In the genomic region with DNA sequence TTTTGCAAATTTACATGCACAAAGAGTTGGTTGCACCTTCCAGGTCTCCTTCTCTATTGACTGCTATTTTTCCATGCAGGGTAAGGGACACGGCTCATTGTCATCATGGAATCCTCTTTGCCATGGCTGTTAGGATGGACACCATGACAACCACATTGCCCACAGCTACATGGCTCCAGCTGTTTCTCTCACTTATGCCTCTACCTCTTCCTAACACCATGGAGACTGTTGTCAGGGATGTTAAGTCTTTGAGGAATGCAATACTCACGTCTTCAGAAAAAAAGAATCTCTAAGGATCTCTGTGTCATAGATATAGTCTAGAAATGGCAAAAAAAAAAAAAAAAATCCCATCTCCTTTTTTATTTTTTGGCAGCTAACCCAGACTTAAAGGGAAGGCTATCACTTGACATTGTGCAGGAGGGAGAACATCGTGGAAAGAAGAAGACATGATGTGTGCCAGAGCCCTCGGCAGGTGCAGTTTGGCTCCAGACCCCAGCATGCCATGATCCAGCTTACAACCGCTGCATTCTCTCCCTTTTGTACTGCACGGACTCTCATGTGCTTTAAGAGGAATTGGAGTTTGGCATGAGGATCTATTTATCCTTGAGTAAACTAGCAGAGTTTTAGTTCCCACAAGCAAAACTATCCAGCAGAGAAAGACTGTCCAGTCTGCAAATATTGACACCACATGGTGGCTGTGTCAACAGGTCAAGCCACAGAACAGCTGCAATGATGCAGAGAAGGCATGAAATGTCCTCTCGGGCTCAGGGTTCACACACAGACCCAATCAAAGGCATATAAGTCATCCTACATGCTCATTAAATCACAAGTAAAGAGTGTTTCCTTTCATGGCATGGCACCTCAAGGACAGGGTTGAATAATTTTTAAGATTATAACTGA, we compare ENCODE assay signal across 1 cellular context.
TF ChIP-seq lines count a peak whose summit lies in the region.

No MANE protein-coding gene starts in this region.

TF ChIP-seq in HepG2, 621 proteins besides CTCF, POLR2A, EP300 and RAD21 (continued from another document and continues in another):
- TF ChIP-seq KDM2A (CRISPR knock-in tag; IDR thresholded peaks at IDR 0.05; ENCODE audit: borderline replicate concordance, low read depth): peak; percentile 46; the same call in 1 of the 2 replicates
- no peak for TF ChIP-seq TBP (CRISPR knock-in tag; IDR thresholded peaks at IDR 0.05)
- TF ChIP-seq RARA (CRISPR knock-in tag; IDR thresholded peaks at IDR 0.05): peak; percentile 82
- no peak for TF ChIP-seq STAT5B (CRISPR knock-in tag; IDR thresholded peaks at IDR 0.05)
- TF ChIP-seq HMG20A (CRISPR knock-in tag; IDR thresholded peaks at IDR 0.05; ENCODE audit: borderline replicate concordance): peak; percentile 87; the same call in 1 of the 2 replicates
- no peak for TF ChIP-seq SOX13 (IDR thresholded peaks at IDR 0.05)
- peak in 1 of 2 experiments; percentile 73; a peak in 2 of 4 replicates for TF ChIP-seq SOX13 (CRISPR knock-in tag; conservative IDR thresholded peaks at IDR 0.05 in 1 of 2, IDR thresholded peaks at IDR 0.05 in 1 of 2)
- no peak for TF ChIP-seq HOXA7 (CRISPR knock-in tag; IDR thresholded peaks at IDR 0.05)
- TF ChIP-seq CEBPG (CRISPR knock-in tag; IDR thresholded peaks at IDR 0.05): peak; percentile 36; the same call in 1 of the 2 replicates
- TF ChIP-seq RBFOX2 (IDR thresholded peaks at IDR 0.05; ENCODE audit: low read depth, low read length): no peak
- peak; percentile 93 to 98 for TF ChIP-seq NR2F1 (CRISPR knock-in tag; IDR thresholded peaks at IDR 0.05)
- TF ChIP-seq ZNF451 (CRISPR knock-in tag; IDR thresholded peaks at IDR 0.05): no peak
- peak; percentile 78; the same call in 1 of the 2 replicates for TF ChIP-seq TBX3 (IDR thresholded peaks at IDR 0.05; ENCODE audit: borderline replicate concordance)
- TF ChIP-seq, protein P1, sequence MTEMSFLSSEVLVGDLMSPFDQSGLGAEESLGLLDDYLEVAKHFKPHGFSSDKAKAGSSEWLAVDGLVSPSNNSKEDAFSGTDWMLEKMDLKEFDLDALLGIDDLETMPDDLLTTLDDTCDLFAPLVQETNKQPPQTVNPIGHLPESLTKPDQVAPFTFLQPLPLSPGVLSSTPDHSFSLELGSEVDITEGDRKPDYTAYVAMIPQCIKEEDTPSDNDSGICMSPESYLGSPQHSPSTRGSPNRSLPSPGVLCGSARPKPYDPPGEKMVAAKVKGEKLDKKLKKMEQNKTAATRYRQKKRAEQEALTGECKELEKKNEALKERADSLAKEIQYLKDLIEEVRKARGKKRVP (CRISPR knock-in tag; IDR thresholded peaks at IDR 0.05): peak in 1 of 2 experiments; percentile 82; a peak in 2 of 4 replicates
- TF ChIP-seq ZNF441 (CRISPR knock-in tag; IDR thresholded peaks at IDR 0.05; ENCODE audit: borderline replicate concordance): no peak
- TF ChIP-seq ZNF281 (CRISPR knock-in tag; IDR thresholded peaks at IDR 0.05; ENCODE audit: borderline replicate concordance): peak; percentile 50; the same call in 1 of the 2 replicates
- TF ChIP-seq ZNF331 (CRISPR knock-in tag; IDR thresholded peaks at IDR 0.05): peak; percentile 48; the same call in 1 of the 2 replicates
- no peak for TF ChIP-seq ZNF746 (CRISPR knock-in tag; IDR thresholded peaks at IDR 0.05)
- peak; percentile 88 for TF ChIP-seq FOXA1 (IDR thresholded peaks at IDR 0.05)
- peak; percentile 97 for TF ChIP-seq FOXA1 (CRISPR knock-in tag; IDR thresholded peaks at IDR 0.05)
- no peak for TF ChIP-seq AHR (CRISPR knock-in tag; IDR thresholded peaks at IDR 0.05)
- peak; percentile 71; the same call in 1 of the 2 replicates for TF ChIP-seq MIER3 (CRISPR knock-in tag; IDR thresholded peaks at IDR 0.05; ENCODE audit: borderline replicate concordance)
- TF ChIP-seq IRF2 (CRISPR knock-in tag; IDR thresholded peaks at IDR 0.05): 0 out of 2 replicates have a peak, but pooled peaks have one; percentile 56
- peak; percentile 51 to 65 for TF ChIP-seq MAFK (conservative IDR thresholded peaks at IDR 0.05 in 1 of 2, IDR thresholded peaks at IDR 0.05 in 1 of 2; ENCODE audit: low read length in 2 of 2)
- TF ChIP-seq XBP1 (CRISPR knock-in tag; IDR thresholded peaks at IDR 0.05): no peak
- peak; percentile 90 for TF ChIP-seq ZNF609 (CRISPR knock-in tag; IDR thresholded peaks at IDR 0.05; ENCODE audit: borderline replicate concordance)
- TF ChIP-seq ETV5 (CRISPR knock-in tag; IDR thresholded peaks at IDR 0.05; ENCODE audit: borderline replicate concordance): no peak
- TF ChIP-seq HOXA5 (CRISPR knock-in tag; IDR thresholded peaks at IDR 0.05): no peak
- TF ChIP-seq FOSL2 (CRISPR knock-in tag; IDR thresholded peaks at IDR 0.05): peak; percentile 60
- no peak for TF ChIP-seq LCORL (IDR thresholded peaks at IDR 0.05)
- 0 out of 2 replicates have a peak, but pooled peaks have one; percentile 36 for TF ChIP-seq LCORL (CRISPR knock-in tag; IDR thresholded peaks at IDR 0.05)
- TF ChIP-seq ZMAT3 (CRISPR knock-in tag; conservative IDR thresholded peaks at IDR 0.05): peak; percentile 61; the same call in 1 of the 2 replicates
- no peak for TF ChIP-seq ZNF510 (CRISPR knock-in tag; IDR thresholded peaks at IDR 0.05; ENCODE audit: low read depth)
- TF ChIP-seq TSC22D2 (CRISPR knock-in tag; IDR thresholded peaks at IDR 0.05; ENCODE audit: borderline replicate concordance): 0 out of 2 replicates have a peak, but pooled peaks have one; percentile 48
- peak; percentile 29; the same call in 1 of the 2 replicates for TF ChIP-seq ARID4A (CRISPR knock-in tag; IDR thresholded peaks at IDR 0.05; ENCODE audit: borderline replicate concordance)
- TF ChIP-seq IKZF1 (IDR thresholded peaks at IDR 0.05): no peak
- TF ChIP-seq, protein P2, sequence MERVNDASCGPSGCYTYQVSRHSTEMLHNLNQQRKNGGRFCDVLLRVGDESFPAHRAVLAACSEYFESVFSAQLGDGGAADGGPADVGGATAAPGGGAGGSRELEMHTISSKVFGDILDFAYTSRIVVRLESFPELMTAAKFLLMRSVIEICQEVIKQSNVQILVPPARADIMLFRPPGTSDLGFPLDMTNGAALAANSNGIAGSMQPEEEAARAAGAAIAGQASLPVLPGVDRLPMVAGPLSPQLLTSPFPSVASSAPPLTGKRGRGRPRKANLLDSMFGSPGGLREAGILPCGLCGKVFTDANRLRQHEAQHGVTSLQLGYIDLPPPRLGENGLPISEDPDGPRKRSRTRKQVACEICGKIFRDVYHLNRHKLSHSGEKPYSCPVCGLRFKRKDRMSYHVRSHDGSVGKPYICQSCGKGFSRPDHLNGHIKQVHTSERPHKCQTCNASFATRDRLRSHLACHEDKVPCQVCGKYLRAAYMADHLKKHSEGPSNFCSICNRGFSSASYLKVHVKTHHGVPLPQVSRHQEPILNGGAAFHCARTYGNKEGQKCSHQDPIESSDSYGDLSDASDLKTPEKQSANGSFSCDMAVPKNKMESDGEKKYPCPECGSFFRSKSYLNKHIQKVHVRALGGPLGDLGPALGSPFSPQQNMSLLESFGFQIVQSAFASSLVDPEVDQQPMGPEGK (CRISPR knock-in tag; IDR thresholded peaks at IDR 0.05): peak; percentile 22; the same call in 1 of the 2 replicates
- TF ChIP-seq, protein P3, sequence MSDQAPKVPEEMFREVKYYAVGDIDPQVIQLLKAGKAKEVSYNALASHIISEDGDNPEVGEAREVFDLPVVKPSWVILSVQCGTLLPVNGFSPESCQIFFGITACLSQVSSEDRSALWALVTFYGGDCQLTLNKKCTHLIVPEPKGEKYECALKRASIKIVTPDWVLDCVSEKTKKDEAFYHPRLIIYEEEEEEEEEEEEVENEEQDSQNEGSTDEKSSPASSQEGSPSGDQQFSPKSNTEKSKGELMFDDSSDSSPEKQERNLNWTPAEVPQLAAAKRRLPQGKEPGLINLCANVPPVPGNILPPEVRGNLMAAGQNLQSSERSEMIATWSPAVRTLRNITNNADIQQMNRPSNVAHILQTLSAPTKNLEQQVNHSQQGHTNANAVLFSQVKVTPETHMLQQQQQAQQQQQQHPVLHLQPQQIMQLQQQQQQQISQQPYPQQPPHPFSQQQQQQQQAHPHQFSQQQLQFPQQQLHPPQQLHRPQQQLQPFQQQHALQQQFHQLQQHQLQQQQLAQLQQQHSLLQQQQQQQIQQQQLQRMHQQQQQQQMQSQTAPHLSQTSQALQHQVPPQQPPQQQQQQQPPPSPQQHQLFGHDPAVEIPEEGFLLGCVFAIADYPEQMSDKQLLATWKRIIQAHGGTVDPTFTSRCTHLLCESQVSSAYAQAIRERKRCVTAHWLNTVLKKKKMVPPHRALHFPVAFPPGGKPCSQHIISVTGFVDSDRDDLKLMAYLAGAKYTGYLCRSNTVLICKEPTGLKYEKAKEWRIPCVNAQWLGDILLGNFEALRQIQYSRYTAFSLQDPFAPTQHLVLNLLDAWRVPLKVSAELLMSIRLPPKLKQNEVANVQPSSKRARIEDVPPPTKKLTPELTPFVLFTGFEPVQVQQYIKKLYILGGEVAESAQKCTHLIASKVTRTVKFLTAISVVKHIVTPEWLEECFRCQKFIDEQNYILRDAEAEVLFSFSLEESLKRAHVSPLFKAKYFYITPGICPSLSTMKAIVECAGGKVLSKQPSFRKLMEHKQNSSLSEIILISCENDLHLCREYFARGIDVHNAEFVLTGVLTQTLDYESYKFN (CRISPR knock-in tag; conservative IDR thresholded peaks at IDR 0.05): peak; percentile 70
